ENCODE assay signal across 8 cellular contexts in genomic region chr3:157175678-157176077, GRCh38. TPM values are rescaled to one million over a fixed set of nuclear protein-coding genes. Genes with fewer than 3 reads are reported as not detected.
DNase-seq lines count a peak whose midpoint lies in the region; ATAC-seq and TF ChIP-seq lines count a peak whose summit lies in the region.

No MANE protein-coding gene starts in this region.

- WGBS in psoas muscle, 3 donors: 0 to 1% (median 1%) methylated on average over 11 of the region's 11 CpGs

- peak overlapping the region; percentile 98 to 99 for H3K27ac ChIP-seq in right atrium auricular region
- H3K27ac ChIP-seq in psoas muscle: peak overlapping the region; percentile 90

- DNase-seq in Kasumi-1 (lab: John Stamatoyannopoulos, UW) (peak; percentile 38 to 47), right atrium auricular region (ENCODE audit: low spot score) (no peak), psoas muscle (peak in 1 of 2 donors; percentile 58), GM19238 (ENCODE audit: insufficient read length, low spot score) (no peak), HPDE6-E6E7 (ENCODE audit: extremely low spot score) (no peak)

- no peaks in the 10 kb centered on the region for H3K4me1 ChIP-seq in ES-I3 (ENCODE audit: insufficient read depth, low read length)
- peaks cover 0 to 20% of the 10 kb centered on the region in 2 donors for H3K4me1 ChIP-seq in right atrium auricular region
- peaks cover 9% of the 10 kb centered on the region for H3K4me1 ChIP-seq in psoas muscle

- peaks cover 33% of the 10 kb centered on the region for H3K4me1 Mint-ChIP-seq in activated naive CD4-positive, alpha-beta T cell treated with anti-CD3 and anti-CD28 coated beads, Interleukin-2, amount 50 U/mL, for 24 hours

- TF ChIP-seq CTCF in right atrium auricular region (IDR thresholded peaks at IDR 0.05): no peak
- no peak for TF ChIP-seq CTCF in psoas muscle (IDR thresholded peaks at IDR 0.05)

- H3K27ac Mint-ChIP-seq in activated naive CD4-positive, alpha-beta T cell treated with anti-CD3 and anti-CD28 coated beads, Interleukin-2, amount 50 U/mL, for 24 hours: peak overlapping the region; percentile 97

- peak overlapping the region; percentile 94 for H3K4me3 Mint-ChIP-seq in activated naive CD4-positive, alpha-beta T cell treated with anti-CD3 and anti-CD28 coated beads, Interleukin-2, amount 50 U/mL, for 24 hours

- H3K9me3 Mint-ChIP-seq in activated naive CD4-positive, alpha-beta T cell treated with anti-CD3 and anti-CD28 coated beads, Interleukin-2, amount 50 U/mL, for 24 hours: no peaks in the 10 kb centered on the region

- peaks cover 3% of the 10 kb centered on the region; the same call in 1 of the 2 replicates for H3K9me3 ChIP-seq in ES-I3 (ENCODE audit: control insufficient read depth, insufficient read depth, low read length)
- H3K9me3 ChIP-seq in right atrium auricular region: no peaks in the 10 kb centered on the region
- H3K9me3 ChIP-seq in psoas muscle: no peaks in the 10 kb centered on the region

- intact Hi-C loops in psoas muscle (cut with DNase I): loop anchor here in 1 of 2 donors (1.0 kb wide), 1 partner anchor 15 kb away; the partner anchor contains the start of gene CCNL1

- peak overlapping the region; percentile 57 for H3K9ac ChIP-seq in ES-I3 (ENCODE audit: low read depth, low read length)

- H3K27me3 Mint-ChIP-seq in activated naive CD4-positive, alpha-beta T cell treated with anti-CD3 and anti-CD28 coated beads, Interleukin-2, amount 50 U/mL, for 24 hours: no peaks in the 10 kb centered on the region

- H3K36me3 ChIP-seq in ES-I3 (ENCODE audit: insufficient read depth, low read length) (no peaks in the 10 kb centered on the region; the same call in 1 of the 2 replicates), right atrium auricular region (no peaks in the 10 kb centered on the region), psoas muscle (ENCODE audit: insufficient read depth in 1 of 2, low read depth in 1 of 2) (no peaks in the 10 kb centered on the region)

- ATAC-seq in psoas muscle: peak in 3 of 4 donors; percentile 22 to 50 (median 27)
- no peak for ATAC-seq in HG03139 (IDR thresholded peaks at IDR 0.05; ENCODE audit: unreplicated experiment)

- H3K27me3 ChIP-seq in right atrium auricular region: no peaks in the 10 kb centered on the region
- no peaks in the 10 kb centered on the region for H3K27me3 ChIP-seq in psoas muscle (ENCODE audit: insufficient read depth in 3 of 3, low read length in 2 of 3)

- H3K36me3 Mint-ChIP-seq in activated naive CD4-positive, alpha-beta T cell treated with anti-CD3 and anti-CD28 coated beads, Interleukin-2, amount 50 U/mL, for 24 hours: peaks cover 15% of the 10 kb centered on the region

- H3K4me3 ChIP-seq in right atrium auricular region (peak overlapping the region; percentile 50 to 62), psoas muscle (peak overlapping the region; percentile 73)

RNA-seq across cellular contexts. Expression of gene CCNL1, which starts 15.7 kb away (rescaled TPM):
- total RNA-seq in right atrium auricular region: 10 to 100 TPM; 43.8 to 44.3 TPM
- total RNA-seq in psoas muscle: 10 to 100 TPM; 21.8 to 55.5 (median 42.9) TPM
- 10 to 100 TPM; 27.4 to 34.5 (median 29.2) TPM for polyA plus RNA-seq in psoas muscle

Comparison
In these comparisons a context has a peak if more than half of its experiments do, and no peak if none do; other contexts are left out.
1. DNase-seq: peak in Kasumi-1 (2 of 2); none in right atrium auricular region (single experiment), GM19238 (single experiment) and HPDE6-E6E7 (single experiment).